30 cellular contexts compared by ENCODE assay signal in genomic region chr12:121072147-121072546, GRCh38. TPM values are rescaled to one million over a fixed set of nuclear protein-coding genes. Genes with fewer than 3 reads are reported as not detected.
"Had no signal": no experiment of that assay in that cellular context is flagged by ENCODE, and none has a peak within 500 bp of the region (broad histone marks: within the 10 kb centered on the region; RNA-seq: fewer than 3 reads in every experiment).

No MANE protein-coding gene starts in this region.

- H3K27ac Mint-ChIP-seq: activated CD8-positive, alpha-beta memory T cell treated with anti-CD3 and anti-CD28 coated beads, Interleukin-2, amount 10 ng/mL, durations not matched to agents 7 days and 5 days; activated CD8-positive, alpha-beta T cell treated with anti-CD3 and anti-CD28 coated beads for 36 hours; activated naive CD4-positive, alpha-beta T cell treated with anti-CD3 and anti-CD28 coated beads, Interleukin-2, amount 10 ng/mL, durations not matched to agents 7 days and 5 days; activated naive CD4-positive, alpha-beta T cell treated with anti-CD3 and anti-CD28 coated beads, Interleukin-2, amount 50 U/mL, for 72 hours; activated naive CD8-positive, alpha-beta T cell treated with anti-CD3 and anti-CD28 coated beads, Interleukin-2, amount 10 ng/mL, durations not matched to agents 7 days and 5 days; activated T-cell treated with anti-CD3 and anti-CD28 coated beads, Interleukin-2, amount 50 U/mL, for 24 hours; activated T-cell treated with anti-CD3 and anti-CD28 coated beads, Interleukin-2, amount 50 U/mL, for 72 hours; brain had no signal

- H3K36me3 ChIP-seq: ascending aorta, breast epithelium, cardiac muscle cell, colonic mucosa, esophagus muscularis mucosa, gastrocnemius medialis had no signal

- H3K4me1 Mint-ChIP-seq: activated CD8-positive, alpha-beta memory T cell treated with anti-CD3 and anti-CD28 coated beads, Interleukin-2, amount 10 ng/mL, durations not matched to agents 7 days and 5 days; activated naive CD4-positive, alpha-beta T cell treated with anti-CD3 and anti-CD28 coated beads, Interleukin-2, amount 10 ng/mL, durations not matched to agents 7 days and 5 days; activated naive CD8-positive, alpha-beta T cell treated with anti-CD3 and anti-CD28 coated beads, Interleukin-2, amount 10 ng/mL, durations not matched to agents 7 days and 5 days; brain had no signal

- ATAC-seq: activated CD8-positive, alpha-beta memory T cell treated with anti-CD3 and anti-CD28 coated beads, Interleukin-2, amount 10 ng/mL, durations not matched to agents 7 days and 5 days; activated CD8-positive, alpha-beta T cell treated with anti-CD3 and anti-CD28 coated beads for 36 hours; activated naive CD4-positive, alpha-beta T cell treated with anti-CD3 and anti-CD28 coated beads, Interleukin-2, amount 50 U/mL, for 72 hours; activated T-cell treated with anti-CD3 and anti-CD28 coated beads, Interleukin-2, amount 50 U/mL, for 72 hours; foreskin keratinocyte; gastrocnemius medialis had no signal

- H3K27ac ChIP-seq: ascending aorta, breast epithelium, cardiac muscle cell, colonic mucosa, esophagus muscularis mucosa, foreskin keratinocyte, gastrocnemius medialis had no signal

- H3K36me3 Mint-ChIP-seq: activated naive CD4-positive, alpha-beta T cell treated with anti-CD3 and anti-CD28 coated beads, Interleukin-2, amount 10 ng/mL, durations not matched to agents 7 days and 5 days; activated naive CD8-positive, alpha-beta T cell treated with anti-CD3 and anti-CD28 coated beads, Interleukin-2, amount 10 ng/mL, durations not matched to agents 7 days and 5 days had no signal

- H3K4me3 Mint-ChIP-seq: activated CD8-positive, alpha-beta memory T cell treated with anti-CD3 and anti-CD28 coated beads, Interleukin-2, amount 10 ng/mL, durations not matched to agents 7 days and 5 days; activated CD8-positive, alpha-beta T cell treated with anti-CD3 and anti-CD28 coated beads for 36 hours; activated naive CD4-positive, alpha-beta T cell treated with anti-CD3 and anti-CD28 coated beads, Interleukin-2, amount 10 ng/mL, durations not matched to agents 7 days and 5 days; activated naive CD8-positive, alpha-beta T cell treated with anti-CD3 and anti-CD28 coated beads, Interleukin-2, amount 10 ng/mL, durations not matched to agents 7 days and 5 days; activated T-cell treated with anti-CD3 and anti-CD28 coated beads, Interleukin-2, amount 50 U/mL, for 24 hours; activated T-cell treated with anti-CD3 and anti-CD28 coated beads, Interleukin-2, amount 50 U/mL, for 72 hours; brain had no signal

- H3K4me3 ChIP-seq: ascending aorta, breast epithelium, cardiac muscle cell, colonic mucosa, esophagus muscularis mucosa, gastrocnemius medialis had no signal

- H3K27me3 Mint-ChIP-seq: activated CD8-positive, alpha-beta T cell treated with anti-CD3 and anti-CD28 coated beads for 36 hours; activated T-cell treated with anti-CD3 and anti-CD28 coated beads, Interleukin-2, amount 50 U/mL, for 24 hours had no signal

- H3K4me1 ChIP-seq: ascending aorta, breast epithelium, colonic mucosa, esophagus muscularis mucosa, foreskin keratinocyte, gastrocnemius medialis had no signal

- H3K9me3 ChIP-seq: colonic mucosa, gastrocnemius medialis had no signal

- H3K27me3 ChIP-seq: ascending aorta, breast epithelium, cardiac muscle cell, colonic mucosa had no signal

- DNase-seq: activated CD4-positive, alpha-beta T cell treated with anti-CD3 and anti-CD28 coated beads for 4 hours; activated CD4-positive, alpha-beta T cell treated with anti-CD3 and anti-CD28 coated beads, Interleukin-2, amount 50 U/mL, for 1 hour; activated CD4-positive, alpha-beta T cell treated with anti-CD3 and anti-CD28 coated beads, Interleukin-2, amount 50 U/mL, for 48 hours; activated CD4-positive, CD25-positive, alpha-beta regulatory T cell; activated CD4-positive, CD25-positive, alpha-beta regulatory T cell treated with anti-CD3 and anti-CD28 coated beads, Interleukin-2, amount 50 U/mL, for 72 hours; activated CD8-positive, alpha-beta memory T cell treated with anti-CD3 and anti-CD28 coated beads, Interleukin-2, amount 10 ng/mL, durations not matched to agents 7 days and 5 days; activated CD8-positive, alpha-beta memory T cell treated with anti-CD3 and anti-CD28 coated beads, Interleukin-2, amount 50 U/mL, for 4 hours; activated CD8-positive, alpha-beta T cell treated with anti-CD3 and anti-CD28 coated beads for 36 hours; activated gamma-delta T cell; activated naive CD4-positive, alpha-beta T cell; activated naive CD4-positive, alpha-beta T cell treated with anti-CD3 and anti-CD28 coated beads, Interleukin-2, amount 10 ng/mL, durations not matched to agents 7 days and 5 days; activated naive CD8-positive, alpha-beta T cell treated with anti-CD3 and anti-CD28 coated beads, Interleukin-2, amount 10 ng/mL, durations not matched to agents 7 days and 5 days; activated T-cell treated with anti-CD3 and anti-CD28 coated beads for 4 hours; activated T-cell treated with anti-CD3 and anti-CD28 coated beads, Interleukin-2, amount 50 U/mL, for 24 hours; activated T-cell treated with anti-CD3 and anti-CD28 coated beads, Interleukin-2, amount 50 U/mL, for 72 hours; central memory CD4-positive, alpha-beta T cell; cerebellar nuclear complex; colonic mucosa; effector memory CD4-positive, alpha-beta T cell; erythroblast; foreskin keratinocyte; gastrocnemius medialis; glutamatergic neuron; T-helper 2 cell had no signal

RNA-seq across cellular contexts. Expression of gene OASL, which starts 33.1 kb away (rescaled TPM):
- total RNA-seq: ascending aorta, cardiac muscle cell had no signal
- polyA plus RNA-seq: cardiac muscle cell had no signal
